Comparison of ENCODE assay signal across 1 cellular context in the genomic region with DNA sequence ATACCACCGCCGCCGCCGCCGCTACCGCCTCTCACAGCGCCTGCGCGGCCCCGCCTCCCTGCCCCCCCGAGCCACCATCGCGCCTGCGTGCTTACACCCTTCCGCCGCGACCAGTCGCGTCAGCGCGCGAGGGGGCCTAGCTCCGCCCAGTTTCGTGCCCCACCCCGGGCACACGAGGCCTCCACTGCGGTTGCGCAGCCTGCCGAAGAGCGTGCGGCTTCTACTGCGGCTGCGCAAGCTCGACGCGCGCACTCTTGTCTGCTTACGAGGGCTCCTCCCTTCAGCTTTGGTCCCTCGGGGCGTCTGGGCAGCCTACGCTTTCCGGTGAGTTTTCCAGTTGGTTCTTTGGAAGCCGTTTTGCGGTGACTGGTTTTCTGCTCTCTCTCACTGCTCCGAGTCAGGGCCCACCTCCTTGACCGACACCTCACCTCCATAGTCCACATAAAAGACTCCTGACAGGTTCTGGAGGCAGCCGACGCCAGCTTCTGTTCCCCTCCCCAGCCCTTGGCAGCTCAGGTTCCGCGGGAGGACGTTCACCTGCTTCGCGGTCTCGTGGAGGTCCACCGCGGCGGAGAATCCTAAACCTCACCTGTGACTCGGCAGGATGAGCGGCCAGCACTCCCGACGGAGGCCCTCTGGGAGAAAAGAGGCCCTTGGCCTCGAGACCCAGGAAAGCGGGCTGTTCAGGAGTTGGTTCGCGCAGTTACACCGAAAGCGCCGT.
TF ChIP-seq lines count a peak whose summit lies in the region.

Gene PITPNB (minus strand): TSS at position 35 of the 721 bp plus-strand sequence. CDS start 65 bp downstream, outside the sequence.

TF ChIP-seq in HepG2, 621 proteins besides CTCF, POLR2A, EP300 and RAD21 (continued from another document and continues in another):
- 0 out of 2 replicates have a peak, but pooled peaks have one; percentile 43 for TF ChIP-seq TIGD3 (CRISPR knock-in tag; IDR thresholded peaks at IDR 0.05; ENCODE audit: borderline replicate concordance)
- TF ChIP-seq BORCS8-MEF2B (CRISPR knock-in tag; IDR thresholded peaks at IDR 0.05), result peak; percentile 46; the same call in 1 of the 2 replicates
- TF ChIP-seq, protein P1, sequence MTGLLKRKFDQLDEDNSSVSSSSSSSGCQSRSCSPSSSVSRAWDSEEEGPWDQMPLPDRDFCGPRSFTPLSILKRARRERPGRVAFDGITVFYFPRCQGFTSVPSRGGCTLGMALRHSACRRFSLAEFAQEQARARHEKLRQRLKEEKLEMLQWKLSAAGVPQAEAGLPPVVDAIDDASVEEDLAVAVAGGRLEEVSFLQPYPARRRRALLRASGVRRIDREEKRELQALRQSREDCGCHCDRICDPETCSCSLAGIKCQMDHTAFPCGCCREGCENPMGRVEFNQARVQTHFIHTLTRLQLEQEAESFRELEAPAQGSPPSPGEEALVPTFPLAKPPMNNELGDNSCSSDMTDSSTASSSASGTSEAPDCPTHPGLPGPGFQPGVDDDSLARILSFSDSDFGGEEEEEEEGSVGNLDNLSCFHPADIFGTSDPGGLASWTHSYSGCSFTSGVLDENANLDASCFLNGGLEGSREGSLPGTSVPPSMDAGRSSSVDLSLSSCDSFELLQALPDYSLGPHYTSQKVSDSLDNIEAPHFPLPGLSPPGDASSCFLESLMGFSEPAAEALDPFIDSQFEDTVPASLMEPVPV (CRISPR knock-in tag; IDR thresholded peaks at IDR 0.05), result no peak; the same call in 1 of the 2 replicates
- no peak for TF ChIP-seq SRSF1 (optimal IDR thresholded peaks at IDR 0.05; ENCODE audit: low read depth, low read length)
- no peak for TF ChIP-seq RORA (CRISPR knock-in tag; IDR thresholded peaks at IDR 0.05)
- no peak for TF ChIP-seq PAWR (CRISPR knock-in tag; IDR thresholded peaks at IDR 0.05; ENCODE audit: borderline replicate concordance)
- TF ChIP-seq, protein P2, sequence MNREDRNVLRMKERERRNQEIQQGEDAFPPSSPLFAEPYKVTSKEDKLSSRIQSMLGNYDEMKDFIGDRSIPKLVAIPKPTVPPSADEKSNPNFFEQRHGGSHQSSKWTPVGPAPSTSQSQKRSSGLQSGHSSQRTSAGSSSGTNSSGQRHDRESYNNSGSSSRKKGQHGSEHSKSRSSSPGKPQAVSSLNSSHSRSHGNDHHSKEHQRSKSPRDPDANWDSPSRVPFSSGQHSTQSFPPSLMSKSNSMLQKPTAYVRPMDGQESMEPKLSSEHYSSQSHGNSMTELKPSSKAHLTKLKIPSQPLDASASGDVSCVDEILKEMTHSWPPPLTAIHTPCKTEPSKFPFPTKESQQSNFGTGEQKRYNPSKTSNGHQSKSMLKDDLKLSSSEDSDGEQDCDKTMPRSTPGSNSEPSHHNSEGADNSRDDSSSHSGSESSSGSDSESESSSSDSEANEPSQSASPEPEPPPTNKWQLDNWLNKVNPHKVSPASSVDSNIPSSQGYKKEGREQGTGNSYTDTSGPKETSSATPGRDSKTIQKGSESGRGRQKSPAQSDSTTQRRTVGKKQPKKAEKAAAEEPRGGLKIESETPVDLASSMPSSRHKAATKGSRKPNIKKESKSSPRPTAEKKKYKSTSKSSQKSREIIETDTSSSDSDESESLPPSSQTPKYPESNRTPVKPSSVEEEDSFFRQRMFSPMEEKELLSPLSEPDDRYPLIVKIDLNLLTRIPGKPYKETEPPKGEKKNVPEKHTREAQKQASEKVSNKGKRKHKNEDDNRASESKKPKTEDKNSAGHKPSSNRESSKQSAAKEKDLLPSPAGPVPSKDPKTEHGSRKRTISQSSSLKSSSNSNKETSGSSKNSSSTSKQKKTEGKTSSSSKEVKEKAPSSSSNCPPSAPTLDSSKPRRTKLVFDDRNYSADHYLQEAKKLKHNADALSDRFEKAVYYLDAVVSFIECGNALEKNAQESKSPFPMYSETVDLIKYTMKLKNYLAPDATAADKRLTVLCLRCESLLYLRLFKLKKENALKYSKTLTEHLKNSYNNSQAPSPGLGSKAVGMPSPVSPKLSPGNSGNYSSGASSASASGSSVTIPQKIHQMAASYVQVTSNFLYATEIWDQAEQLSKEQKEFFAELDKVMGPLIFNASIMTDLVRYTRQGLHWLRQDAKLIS (CRISPR knock-in tag; IDR thresholded peaks at IDR 0.05), result no peak
- TF ChIP-seq FOXA3 (CRISPR knock-in tag; IDR thresholded peaks at IDR 0.05), result peak; percentile 7; the same call in 1 of the 2 replicates
- TF ChIP-seq, protein P3, sequence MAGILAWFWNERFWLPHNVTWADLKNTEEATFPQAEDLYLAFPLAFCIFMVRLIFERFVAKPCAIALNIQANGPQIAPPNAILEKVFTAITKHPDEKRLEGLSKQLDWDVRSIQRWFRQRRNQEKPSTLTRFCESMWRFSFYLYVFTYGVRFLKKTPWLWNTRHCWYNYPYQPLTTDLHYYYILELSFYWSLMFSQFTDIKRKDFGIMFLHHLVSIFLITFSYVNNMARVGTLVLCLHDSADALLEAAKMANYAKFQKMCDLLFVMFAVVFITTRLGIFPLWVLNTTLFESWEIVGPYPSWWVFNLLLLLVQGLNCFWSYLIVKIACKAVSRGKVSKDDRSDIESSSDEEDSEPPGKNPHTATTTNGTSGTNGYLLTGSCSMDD (CRISPR knock-in tag; IDR thresholded peaks at IDR 0.05), result no peak
- TF ChIP-seq ELF3 (CRISPR knock-in tag; IDR thresholded peaks at IDR 0.05), result 0 out of 2 replicates have a peak, but pooled peaks have one; percentile 14
- peak; percentile 78; the same call in 1 of the 2 replicates for TF ChIP-seq TFDP1 (CRISPR knock-in tag; IDR thresholded peaks at IDR 0.05; ENCODE audit: borderline replicate concordance)
- TF ChIP-seq KDM5B (CRISPR knock-in tag; IDR thresholded peaks at IDR 0.05; ENCODE audit: borderline replicate concordance), result peak; percentile 54; the same call in 1 of the 2 replicates
- no peak for TF ChIP-seq ZNF230 (CRISPR knock-in tag; IDR thresholded peaks at IDR 0.05)
- no peak for TF ChIP-seq NFIC (IDR thresholded peaks at IDR 0.05; ENCODE audit: low read length)
- TF ChIP-seq HDAC6 (IDR thresholded peaks at IDR 0.05; ENCODE audit: low read depth, low read length), result no peak
- TF ChIP-seq JARID2 (CRISPR knock-in tag; IDR thresholded peaks at IDR 0.05; ENCODE audit: insufficient replicate concordance), result no peak
- no peak for TF ChIP-seq BRCA1 (CRISPR knock-in tag; IDR thresholded peaks at IDR 0.05)
- TF ChIP-seq AHDC1 (CRISPR knock-in tag; IDR thresholded peaks at IDR 0.05; ENCODE audit: borderline replicate concordance), result no peak
- TF ChIP-seq TAF1 (CRISPR knock-in tag; IDR thresholded peaks at IDR 0.05), result peak; percentile 85
- TF ChIP-seq ZSCAN12 (CRISPR knock-in tag; IDR thresholded peaks at IDR 0.05), result no peak
- TF ChIP-seq, protein P4, sequence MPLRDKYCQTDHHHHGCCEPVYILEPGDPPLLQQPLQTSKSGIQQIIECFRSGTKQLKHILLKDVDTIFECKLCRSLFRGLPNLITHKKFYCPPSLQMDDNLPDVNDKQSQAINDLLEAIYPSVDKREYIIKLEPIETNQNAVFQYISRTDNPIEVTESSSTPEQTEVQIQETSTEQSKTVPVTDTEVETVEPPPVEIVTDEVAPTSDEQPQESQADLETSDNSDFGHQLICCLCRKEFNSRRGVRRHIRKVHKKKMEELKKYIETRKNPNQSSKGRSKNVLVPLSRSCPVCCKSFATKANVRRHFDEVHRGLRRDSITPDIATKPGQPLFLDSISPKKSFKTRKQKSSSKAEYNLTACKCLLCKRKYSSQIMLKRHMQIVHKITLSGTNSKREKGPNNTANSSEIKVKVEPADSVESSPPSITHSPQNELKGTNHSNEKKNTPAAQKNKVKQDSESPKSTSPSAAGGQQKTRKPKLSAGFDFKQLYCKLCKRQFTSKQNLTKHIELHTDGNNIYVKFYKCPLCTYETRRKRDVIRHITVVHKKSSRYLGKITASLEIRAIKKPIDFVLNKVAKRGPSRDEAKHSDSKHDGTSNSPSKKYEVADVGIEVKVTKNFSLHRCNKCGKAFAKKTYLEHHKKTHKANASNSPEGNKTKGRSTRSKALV (CRISPR knock-in tag; IDR thresholded peaks at IDR 0.05), result no peak
- no peak for TF ChIP-seq ZNF343 (CRISPR knock-in tag; IDR thresholded peaks at IDR 0.05)
- TF ChIP-seq ZNF556 (CRISPR knock-in tag; IDR thresholded peaks at IDR 0.05; ENCODE audit: borderline replicate concordance), result peak; percentile 10; the same call in 1 of the 2 replicates
- TF ChIP-seq, protein P5, sequence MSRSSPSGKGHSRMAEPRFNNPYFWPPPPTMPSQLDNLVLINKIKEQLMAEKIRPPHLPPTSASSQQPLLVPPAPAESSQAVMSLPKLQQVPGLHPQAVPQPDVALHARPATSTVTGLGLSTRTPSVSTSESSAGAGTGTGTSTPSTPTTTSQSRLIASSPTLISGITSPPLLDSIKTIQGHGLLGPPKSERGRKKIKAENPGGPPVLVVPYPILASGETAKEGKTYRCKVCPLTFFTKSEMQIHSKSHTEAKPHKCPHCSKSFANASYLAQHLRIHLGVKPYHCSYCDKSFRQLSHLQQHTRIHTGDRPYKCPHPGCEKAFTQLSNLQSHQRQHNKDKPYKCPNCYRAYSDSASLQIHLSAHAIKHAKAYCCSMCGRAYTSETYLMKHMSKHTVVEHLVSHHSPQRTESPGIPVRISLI (CRISPR knock-in tag; IDR thresholded peaks at IDR 0.05; ENCODE audit: borderline replicate concordance), result no peak
- TF ChIP-seq CEBPG (CRISPR knock-in tag; IDR thresholded peaks at IDR 0.05), result no peak; the same call in 1 of the 2 replicates
- TF ChIP-seq ZNF563 (CRISPR knock-in tag; IDR thresholded peaks at IDR 0.05), result no peak
- TF ChIP-seq ZNF160 (CRISPR knock-in tag; IDR thresholded peaks at IDR 0.05), result no peak
- TF ChIP-seq SMARCC2 (IDR thresholded peaks at IDR 0.05), result no peak
- peak; percentile 42 for TF ChIP-seq PTBP1 (IDR thresholded peaks at IDR 0.05; ENCODE audit: low read depth, low read length, poor library complexity, severe bottlenecking)
- TF ChIP-seq, protein P6, sequence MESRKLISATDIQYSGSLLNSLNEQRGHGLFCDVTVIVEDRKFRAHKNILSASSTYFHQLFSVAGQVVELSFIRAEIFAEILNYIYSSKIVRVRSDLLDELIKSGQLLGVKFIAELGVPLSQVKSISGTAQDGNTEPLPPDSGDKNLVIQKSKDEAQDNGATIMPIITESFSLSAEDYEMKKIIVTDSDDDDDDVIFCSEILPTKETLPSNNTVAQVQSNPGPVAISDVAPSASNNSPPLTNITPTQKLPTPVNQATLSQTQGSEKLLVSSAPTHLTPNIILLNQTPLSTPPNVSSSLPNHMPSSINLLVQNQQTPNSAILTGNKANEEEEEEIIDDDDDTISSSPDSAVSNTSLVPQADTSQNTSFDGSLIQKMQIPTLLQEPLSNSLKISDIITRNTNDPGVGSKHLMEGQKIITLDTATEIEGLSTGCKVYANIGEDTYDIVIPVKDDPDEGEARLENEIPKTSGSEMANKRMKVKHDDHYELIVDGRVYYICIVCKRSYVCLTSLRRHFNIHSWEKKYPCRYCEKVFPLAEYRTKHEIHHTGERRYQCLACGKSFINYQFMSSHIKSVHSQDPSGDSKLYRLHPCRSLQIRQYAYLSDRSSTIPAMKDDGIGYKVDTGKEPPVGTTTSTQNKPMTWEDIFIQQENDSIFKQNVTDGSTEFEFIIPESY (CRISPR knock-in tag; IDR thresholded peaks at IDR 0.05), result no peak
- TF ChIP-seq SAFB2 (CRISPR knock-in tag; IDR thresholded peaks at IDR 0.05; ENCODE audit: borderline replicate concordance, low read depth), result no peak; the same call in 1 of the 2 replicates
- TF ChIP-seq CAMTA2 (CRISPR knock-in tag; IDR thresholded peaks at IDR 0.05; ENCODE audit: borderline replicate concordance), result no peak
- TF ChIP-seq SSRP1 (CRISPR knock-in tag; IDR thresholded peaks at IDR 0.05), result no peak
